Comparison of ENCODE assay signal across 8 cellular contexts in the genomic region with DNA sequence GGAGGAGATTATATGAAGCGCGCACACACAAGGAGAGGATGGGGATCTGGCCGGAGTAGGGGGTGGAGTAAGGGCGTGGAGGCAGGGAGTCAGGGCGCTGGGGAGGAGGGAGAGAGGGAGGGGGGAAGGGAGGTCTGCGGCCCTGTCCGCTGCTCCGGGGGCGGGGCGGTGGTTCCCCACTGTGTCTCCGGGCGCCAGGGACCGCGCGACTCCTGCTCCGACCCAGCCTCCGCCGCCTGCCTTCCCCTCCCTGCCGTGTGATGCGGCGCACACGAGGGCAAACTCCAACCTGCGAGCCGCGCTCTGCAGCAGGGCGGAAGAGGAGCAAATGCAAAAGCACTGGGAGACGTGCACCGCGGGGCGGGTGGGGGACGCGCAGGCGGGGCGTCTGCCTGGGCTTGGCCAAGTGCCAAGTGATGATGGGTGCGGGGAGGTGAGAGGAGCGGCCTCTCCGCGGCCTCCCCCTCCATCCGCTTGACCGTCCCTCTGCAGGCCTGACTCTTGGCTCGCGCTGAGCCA. TPM values are rescaled to one million over a fixed set of nuclear protein-coding genes. Genes with fewer than 3 reads are reported as not detected.
A peak's percentile ranks its signal among the peaks of the same experiment; 100 is the strongest.
DNase-seq lines count a peak whose midpoint lies in the region; ATAC-seq and TF ChIP-seq lines count a peak whose summit lies in the region.

Gene DCHS2, minus strand, starts transcription at position 69 of the 519 bp plus-strand sequence. CDS start 444 bp downstream, outside the sequence.

- ATAC-seq in GM18511 (IDR thresholded peaks at IDR 0.05; ENCODE audit: unreplicated experiment) = peak; percentile 73
- ATAC-seq in HG02884 (IDR thresholded peaks at IDR 0.05; ENCODE audit: unreplicated experiment) = peak; percentile 53
- no peak for ATAC-seq in HG03039 (IDR thresholded peaks at IDR 0.05; ENCODE audit: unreplicated experiment)

- H3K36me3 ChIP-seq in PC-9 (ENCODE audit: low read depth) (no peaks in the 10 kb centered on the region), duodenal mucosa (ENCODE audit: control insufficient read depth in 1 of 2, insufficient read depth in 2 of 2, low read length in 2 of 2) (no peaks in the 10 kb centered on the region), mucosa of rectum (ENCODE audit: control insufficient read depth in 2 of 2, insufficient read depth in 2 of 2, low read length in 2 of 2) (no peaks in the 10 kb centered on the region)

- CTCF ChIA-PET in AG04450 (lab: Charles Lee) (no interaction called here), PC-9 (lab: Charles Lee) (no interaction called here)

- H3K4me2 ChIP-seq in PC-9 = 0 out of 2 replicates have a peak within 1 kb of the TSS, but pooled peaks have one; percentile 36

- no peaks in the 10 kb centered on the region for H3F3A ChIP-seq in PC-9 (ENCODE audit: insufficient read depth, low read depth)

- H3K79me2 ChIP-seq in PC-9 (ENCODE audit: low read depth) = no peaks in the 10 kb centered on the region

- DNase-seq in AG04450 (ENCODE audit: low read depth, low spot score) (no peak), PC-9 (peak in 1 of 2 experiments; percentile 14), UCSD-AML1 (lab: John Stamatoyannopoulos, UW; ENCODE audit: unreplicated experiment) (no peak)

- H3K27ac ChIP-seq in AG04450 (ENCODE audit: low read depth, low read length) (no peak within 1 kb of the TSS), PC-9 (no peak within 1 kb of the TSS), duodenal mucosa (ENCODE audit: low read depth, low read length) (no peak within 1 kb of the TSS), mucosa of rectum (ENCODE audit: low read depth in 2 of 2, low read length in 2 of 2) (peak within 1 kb of the TSS; percentile 9 to 12)

- no peaks in the 10 kb centered on the region for H3K4me1 ChIP-seq in PC-9 (replicated peaks; ENCODE audit: insufficient read depth)
- peaks cover 4 to 7% of the 10 kb centered on the region in 2 donors for H3K4me1 ChIP-seq in duodenal mucosa (ENCODE audit: control insufficient read depth in 1 of 2, insufficient read depth in 2 of 2, low read length in 2 of 2)
- H3K4me1 ChIP-seq in mucosa of rectum (ENCODE audit: control insufficient read depth in 2 of 2, insufficient read depth in 2 of 2, low read length in 2 of 2) = peaks cover 0 to 8% of the 10 kb centered on the region in 2 donors

- POLR2A ChIA-PET in AG04450 (lab: Yijun Ruan, JAX) (no interaction called here), PC-9 (lab: Charles Lee; ENCODE audit: unreplicated experiment) (no interaction called here)

- H3K9ac ChIP-seq in duodenal mucosa (ENCODE audit: low read depth in 1 of 2, low read length in 2 of 2) (no peak within 1 kb of the TSS), mucosa of rectum (ENCODE audit: low read depth in 1 of 2, low read length in 2 of 2) (peak within 1 kb of the TSS in 1 of 2 donors; percentile 31)

- H4K20me1 ChIP-seq in PC-9 (ENCODE audit: insufficient read depth) = no peaks in the 10 kb centered on the region

- H3K4me3 ChIP-seq in AG04450 (ENCODE audit: low read depth, low read length) (peak within 1 kb of the TSS; percentile 13; the same call in 1 of the 2 replicates), PC-9 (no peak within 1 kb of the TSS), duodenal mucosa (ENCODE audit: low read depth in 1 of 2, low read length in 2 of 2) (peak within 1 kb of the TSS; percentile 51), mucosa of rectum (ENCODE audit: low read length in 2 of 2) (peak within 1 kb of the TSS; percentile 53 to 61)

- peaks cover 12% of the 10 kb centered on the region; the same call in 1 of the 2 replicates for H3K9me3 ChIP-seq in AG04450 (ENCODE audit: control insufficient read depth, insufficient read depth, low read length)
- no peaks in the 10 kb centered on the region for H3K9me3 ChIP-seq in PC-9 (ENCODE audit: insufficient read depth, low read depth)
- no peaks in the 10 kb centered on the region for H3K9me3 ChIP-seq in duodenal mucosa (ENCODE audit: control insufficient read depth in 1 of 2, low read length in 2 of 2)
- no peaks in the 10 kb centered on the region for H3K9me3 ChIP-seq in mucosa of rectum (ENCODE audit: control insufficient read depth in 2 of 2, low read length in 2 of 2)

- H3K9me2 ChIP-seq in PC-9 (ENCODE audit: insufficient read depth) = no peaks in the 10 kb centered on the region

- H3K27me3 ChIP-seq in AG04450 (ENCODE audit: control insufficient read depth, insufficient read depth, low read length) = peaks cover 36% of the 10 kb centered on the region
- H3K27me3 ChIP-seq in PC-9 (ENCODE audit: insufficient read depth, low read depth) = no peaks in the 10 kb centered on the region
- peaks cover 24 to 36% of the 10 kb centered on the region in 2 donors for H3K27me3 ChIP-seq in duodenal mucosa (ENCODE audit: control insufficient read depth in 1 of 2, insufficient read depth in 2 of 2, low read length in 2 of 2)
- H3K27me3 ChIP-seq in mucosa of rectum (ENCODE audit: control insufficient read depth in 2 of 2, insufficient read depth in 2 of 2, low read length in 2 of 2) = peaks cover 18 to 19% of the 10 kb centered on the region in 2 donors

- TF ChIP-seq CTCF in AG04450 (IDR thresholded peaks at IDR 0.05; ENCODE audit: low read depth, low read length) = no peak
- TF ChIP-seq CTCF in PC-9 (conservative IDR thresholded peaks at IDR 0.05) = no peak

- no peak within 1 kb of the TSS for H2AFZ ChIP-seq in PC-9

- no TSS peak for BruUV-seq in PC-9 (replicated peaks; lab: Mats Ljungman, UMichigan)

- intact Hi-C loops in PC-9 (cut with micrococcal nuclease; ENCODE audit: unreplicated experiment) = no loop called here

RNA-seq across cellular contexts. Expression of gene DCHS2, which starts in this region (rescaled TPM):
- not detected in 2 replicates for polyA plus RNA-seq in AG04450 (2011; rRNA removed)
- polyA minus RNA-seq in AG04450 (2011; rRNA and poly(A)+ RNA removed) = not detected in 2 replicates
- total RNA-seq in PC-9 (2021) = 0.02 and 0.15 TPM in 2 replicates

Comparison
In these comparisons a context has a peak if more than half of its experiments do, and no peak if none do; other contexts are left out.
1. H3K27ac ChIP-seq: peak in mucosa of rectum (2 of 2); none in AG04450 (single experiment), PC-9 (single experiment) and duodenal mucosa (single experiment).